ENCODE assay signal across 9 cellular contexts in genomic region chr6:132130530-132131298, GRCh38.
DNase-seq lines count a peak whose midpoint lies in the region; ATAC-seq, FAIRE-seq and TF ChIP-seq lines count a peak whose summit lies in the region.
"Had no signal": no experiment of that assay in that cellular context is flagged by ENCODE, and none has a peak within 500 bp of the region (broad histone marks: within the 10 kb centered on the region; RNA-seq: fewer than 3 reads in every experiment).

No MANE protein-coding gene starts in this region.

- no peaks in the 10 kb centered on the region for H4K20me1 ChIP-seq in endothelial cell of umbilical vein (replicated peaks; ENCODE audit: control insufficient read depth, extremely low read depth, insufficient read depth, low read length)

- peak; percentile 33 for FAIRE-seq in endothelial cell of umbilical vein (lab: Jason Lieb, UNC)

- CTCF ChIA-PET in endothelial cell of umbilical vein (lab: Charles Lee), result interaction anchor here (0.9 to 2.9 kb wide), 15 partner anchors 9 to 206 kb away, joined by 3 to 17 read pairs (median 4); partner anchors contain the start of gene CCN2

- H3K4me2 ChIP-seq in endothelial cell of umbilical vein (ENCODE audit: insufficient read depth, low read length), result peak overlapping the region; percentile 72

- BruUV-seq in endothelial cell of umbilical vein (replicated peaks; lab: Mats Ljungman, UMichigan), result no TSS peak

- TF ChIP-seq CTCF in endothelial cell of umbilical vein (IDR thresholded peaks at IDR 0.05; ENCODE audit: extremely low read depth in 1 of 2, insufficient read depth in 1 of 2, low read depth in 1 of 2, low read length in 2 of 2), result no peak
- no peak for TF ChIP-seq CTCF in vagina (IDR thresholded peaks at IDR 0.05)

- DNase-seq in NOMO-1 (lab: John Stamatoyannopoulos, UW; ENCODE audit: unreplicated experiment in 2 of 2) (peak; percentile 41 to 74), endothelial cell of umbilical vein (ENCODE audit: low read depth, low spot score) (peak; percentile 67), vagina (ENCODE audit: extremely low spot score in 2 of 2) (no peak), SHP77 (lab: John Stamatoyannopoulos, UW) (no peak), NCI-H510A (lab: John Stamatoyannopoulos, UW) (no peak)
- DNase-seq: NCI-H526 treated with DMSO at 0.1 percent for 48 hours, occipital lobe had no signal

- dilution Hi-C loops in endothelial cell of umbilical vein (cut with MboI; ENCODE audit: extremely low pct_ligation_motif_present, low sequenced_read_pairs), result no loop called here

- H3K79me2 ChIP-seq in endothelial cell of umbilical vein (ENCODE audit: control insufficient read depth, insufficient read depth, low read length), result peaks cover 18% of the 10 kb centered on the region

- H3K4me3 ChIP-seq in endothelial cell of umbilical vein (replicated peaks in 1 of 3; ENCODE audit: insufficient read depth in 1 of 3, low read depth in 1 of 3, low read length in 3 of 3), result peak overlapping the region in 1 of 3 experiments; percentile 6
- peak overlapping the region in 1 of 2 donors; percentile 19 for H3K4me3 ChIP-seq in muscle layer of duodenum (ENCODE audit: low read depth in 1 of 2, low read length in 2 of 2)
- H3K4me3 ChIP-seq in vagina, result no peak overlapping the region

- no peaks in the 10 kb centered on the region for H3K9me1 ChIP-seq in endothelial cell of umbilical vein (replicated peaks; ENCODE audit: control insufficient read depth, extremely low read depth, insufficient read depth, low read length)

- H3K27me3 ChIP-seq in endothelial cell of umbilical vein (ENCODE audit: control insufficient read depth in 2 of 2, insufficient read depth in 2 of 2, low read length in 2 of 2) (no peaks in the 10 kb centered on the region), muscle layer of duodenum (ENCODE audit: low read depth, low read length) (no peaks in the 10 kb centered on the region), vagina (no peaks in the 10 kb centered on the region)

- H3K36me3 ChIP-seq in endothelial cell of umbilical vein (ENCODE audit: control insufficient read depth in 2 of 2, extremely low read depth in 1 of 2, insufficient read depth in 2 of 2, low read length in 2 of 2) (no peaks in the 10 kb centered on the region), muscle layer of duodenum (ENCODE audit: control insufficient read depth in 1 of 2, insufficient read depth in 2 of 2, low read length in 2 of 2) (peaks cover 0 to 6% of the 10 kb centered on the region in 2 donors), vagina (no peaks in the 10 kb centered on the region)

- peaks cover 44% of the 10 kb centered on the region for H3K4me1 ChIP-seq in endothelial cell of umbilical vein (ENCODE audit: control insufficient read depth, extremely low read depth, insufficient read depth, low read length)
- H3K4me1 ChIP-seq in muscle layer of duodenum (ENCODE audit: control insufficient read depth in 1 of 2, insufficient read depth in 2 of 2, low read length in 2 of 2), result peaks cover 0 to 4% of the 10 kb centered on the region in 2 donors
- H3K4me1 ChIP-seq in vagina, result peaks cover 31% of the 10 kb centered on the region

- peak overlapping the region; percentile 100 for H3K9ac ChIP-seq in endothelial cell of umbilical vein (replicated peaks; ENCODE audit: extremely low read depth, insufficient read depth, low read length)

- peak overlapping the region; percentile 68 for H2AFZ ChIP-seq in endothelial cell of umbilical vein (ENCODE audit: low read depth, low read length)

- no peak for ATAC-seq in GM21367 (IDR thresholded peaks at IDR 0.05; ENCODE audit: unreplicated experiment)

- no peaks in the 10 kb centered on the region for H3K9me3 ChIP-seq in endothelial cell of umbilical vein (replicated peaks; ENCODE audit: control insufficient read depth, insufficient read depth, low read length)
- no peaks in the 10 kb centered on the region for H3K9me3 ChIP-seq in muscle layer of duodenum (ENCODE audit: control insufficient read depth in 1 of 2, low read length in 2 of 2)
- no peaks in the 10 kb centered on the region for H3K9me3 ChIP-seq in vagina

- intact Hi-C loops in endothelial cell of umbilical vein (cut with micrococcal nuclease), result loop anchor here (1.0 kb wide), 2 partner anchors 46 to 150 kb away; no protein-coding TSS in a partner anchor
- intact Hi-C loops in vagina (cut with DNase I), result no loop called here

- POLR2A ChIA-PET in endothelial cell of umbilical vein (lab: Charles Lee), result interaction anchor here (0.7 to 7.9 kb wide), 8 partner anchors 14 to 182 kb away, joined by 3 to 200 read pairs (median 9); partner anchors contain the start of gene CCN2

- TF ChIP-seq POLR2A in endothelial cell of umbilical vein (IDR thresholded peaks at IDR 0.05; ENCODE audit: low read depth, low read length), result peak; percentile 16
- no peak for TF ChIP-seq POLR2A in vagina (IDR thresholded peaks at IDR 0.05)

- H3K27ac ChIP-seq in endothelial cell of umbilical vein (ENCODE audit: insufficient read depth, low read depth, low read length) (peak overlapping the region; percentile 100), muscle layer of duodenum (ENCODE audit: low read length) (peak overlapping the region; percentile 86), vagina (peak overlapping the region; percentile 74)

TF ChIP-seq in endothelial cell of umbilical vein, 7 proteins besides CTCF, POLR2A, EP300 and RAD21:
- TF ChIP-seq POLR2AphosphoS5 (IDR thresholded peaks at IDR 0.05; ENCODE audit: insufficient read depth, low read depth, low read length) (peak; percentile 28), MYC (IDR thresholded peaks at IDR 0.05; ENCODE audit: low read depth, low read length) (peak; percentile 47), FOS (IDR thresholded peaks at IDR 0.05; ENCODE audit: borderline replicate concordance, insufficient read depth, low read length) (peak; percentile 18), EZH2 (IDR thresholded peaks at IDR 0.05; ENCODE audit: borderline replicate concordance, low read depth, low read length, severe bottlenecking) (no peak)

Comparison
In these comparisons a context has a peak if more than half of its experiments do, and no peak if none do; other contexts are left out.
1. DNase-seq: peak in NOMO-1 (2 of 2) and endothelial cell of umbilical vein (single experiment); none in vagina (0 of 2), SHP77 (0 of 2) and NCI-H510A (single experiment).
2. Peak in every context shown above with its lines, with median percentiles within 50 percentile points of each other: H3K27ac ChIP-seq.